Comparison of ENCODE assay signal across 8 cellular contexts in genomic region chr22:31346733-31347250, GRCh38. TPM values are rescaled to one million over a fixed set of nuclear protein-coding genes. Genes with fewer than 3 reads are reported as not detected.
DNase-seq lines count a peak whose midpoint lies in the region; ATAC-seq and TF ChIP-seq lines count a peak whose summit lies in the region.

No MANE protein-coding gene starts in this region.

- WGBS in esophagus, 2 donors = 0 to 1% methylated on average over 39 to 40 of the region's 40 CpGs

- intact Hi-C loops in tibial artery (cut with DNase I; ENCODE audit: low total_unique reads) = loop anchor here (5.0 to 10.0 kb wide), 2 partner anchors 51 to 52 kb away; partner anchors contain the start of genes DRG1 and PIK3IP1

- H3K4me1 ChIP-seq in esophagus (ENCODE audit: control insufficient read depth in 2 of 2, insufficient read depth in 2 of 2, low read length in 1 of 2) = peaks cover 4 to 24% of the 10 kb centered on the region in 2 donors
- peaks cover 34% of the 10 kb centered on the region for H3K4me1 ChIP-seq in muscle layer of colon (ENCODE audit: insufficient read depth, low read length)
- peaks cover 0 to 44% (median 35%) of the 10 kb centered on the region in 4 donors for H3K4me1 ChIP-seq in tibial artery

- H3K9me3 ChIP-seq in esophagus (ENCODE audit: control insufficient read depth in 2 of 2, insufficient read depth in 1 of 2, low read depth in 1 of 2, low read length in 1 of 2) = no peaks in the 10 kb centered on the region
- no peaks in the 10 kb centered on the region for H3K9me3 ChIP-seq in muscle layer of colon (ENCODE audit: low read length)
- no peaks in the 10 kb centered on the region for H3K9me3 ChIP-seq in tibial artery

- H3K27me3 ChIP-seq in esophagus (ENCODE audit: control insufficient read depth in 1 of 2, insufficient read depth in 2 of 2, low read length in 2 of 2) = no peaks in the 10 kb centered on the region
- no peaks in the 10 kb centered on the region for H3K27me3 ChIP-seq in muscle layer of colon (ENCODE audit: control insufficient read depth in 1 of 2, insufficient read depth in 2 of 2, low read length in 2 of 2)
- H3K27me3 ChIP-seq in tibial artery = peaks cover 0 to 6% of the 10 kb centered on the region in 2 donors

- no peak for TF ChIP-seq CTCF in tibial artery (IDR thresholded peaks at IDR 0.05)

- no peak for ATAC-seq in HG02642 (IDR thresholded peaks at IDR 0.05; ENCODE audit: poor library complexity, unreplicated experiment)

- H3K27ac ChIP-seq in esophagus (ENCODE audit: low read depth in 2 of 2, low read length in 1 of 2) (peak overlapping the region; percentile 83 to 94), muscle layer of colon (ENCODE audit: low read depth, low read length) (peak overlapping the region; percentile 84), tibial artery (peak overlapping the region; percentile 81 to 85)

- DNase-seq in AG20443 (ENCODE audit: low spot score) (peak; percentile 51), GM19240 (ENCODE audit: insufficient read length, low spot score) (peak; percentile 49), NCI-H345 (lab: John Stamatoyannopoulos, UW) (peak; percentile 82), tibial artery (peak; percentile 37 to 80)
- DNase-seq in activated CD8-positive, alpha-beta memory T cell treated with anti-CD3 and anti-CD28 coated beads for 48 hours (ENCODE audit: low read depth in 2 of 3, low spot score in 2 of 3) = peak in 2 of 3 experiments; percentile 22 to 36

- H3K4me3 ChIP-seq in esophagus (ENCODE audit: low read depth in 1 of 2, low read length in 2 of 2) (peak overlapping the region; percentile 61 to 72), muscle layer of colon (ENCODE audit: low read depth in 1 of 2, low read length in 2 of 2) (peak overlapping the region; percentile 69 to 72), tibial artery (peak overlapping the region; percentile 75 to 87)

- H3K36me3 ChIP-seq in esophagus (ENCODE audit: control insufficient read depth in 2 of 2, insufficient read depth in 2 of 2, low read length in 1 of 2) (peaks cover 3% of the 10 kb centered on the region in 2 donors), muscle layer of colon (ENCODE audit: insufficient read depth, low read length) (peaks cover 14% of the 10 kb centered on the region), tibial artery (peaks cover 0 to 14% (median 8%) of the 10 kb centered on the region in 3 donors)

- peak overlapping the region; percentile 86 for H3K9ac ChIP-seq in muscle layer of colon (ENCODE audit: low read length)

RNA-seq across cellular contexts. Expression of gene PATZ1, which starts 0.6 kb away (rescaled TPM):
- 1 to 10 TPM; 5.2 to 6.0 TPM for polyA plus RNA-seq in esophagus

RNA-seq across cellular contexts. Expression of gene DRG1, which starts 52.6 kb away (rescaled TPM):
- 10 to 100 TPM; 22.7 to 30.8 TPM for polyA plus RNA-seq in esophagus

RNA-seq across cellular contexts. Expression of gene PIK3IP1, which starts 54.5 kb away (rescaled TPM):
- 10 to 100 TPM; 11.5 to 15.5 TPM for polyA plus RNA-seq in esophagus

Comparison
In these comparisons a context has a peak if more than half of its experiments do, and no peak if none do; other contexts are left out.
1. DNase-seq: peak in every context shown above with its lines; median percentile 82 in NCI-H345; 58 in tibial artery; 51 in AG20443; 49 in GM19240; 29 in activated CD8-positive, alpha-beta memory T cell treated with anti-CD3 and anti-CD28 coated beads for 48 hours.